ENCODE assay signal across 18 cellular contexts in genomic region chr19:53951436-53951835, GRCh38. TPM values are rescaled to one million over a fixed set of nuclear protein-coding genes. Genes with fewer than 3 reads are reported as not detected.
DNase-seq lines count a peak whose midpoint lies in the region; ATAC-seq and TF ChIP-seq lines count a peak whose summit lies in the region.
"Had no signal": no experiment of that assay in that cellular context is flagged by ENCODE, and none has a peak within 500 bp of the region (broad histone marks: within the 10 kb centered on the region; RNA-seq: fewer than 3 reads in every experiment).

No MANE protein-coding gene starts in this region.

- no peak overlapping the region for H2BK5ac ChIP-seq in neuronal stem cell (ENCODE audit: low read length)

- H2BK15ac ChIP-seq in neuronal stem cell (ENCODE audit: low read length): no peak overlapping the region

- no peak overlapping the region for H3K4me3 ChIP-seq in neuronal stem cell (ENCODE audit: low read length in 2 of 2)
- H3K4me3 ChIP-seq in testis: no peak overlapping the region
- H3K4me3 ChIP-seq: GM23248, HAP-1, K562 had no signal

- no peak overlapping the region for H2BK12ac ChIP-seq in neuronal stem cell (ENCODE audit: low read length)

- H4K91ac ChIP-seq in neuronal stem cell (ENCODE audit: low read depth, low read length, poor library complexity): no peak overlapping the region

- no peak overlapping the region for H4K8ac ChIP-seq in neuronal stem cell (ENCODE audit: low read depth, low read length)

- H3K18ac ChIP-seq in neuronal stem cell (ENCODE audit: low read length): no peak overlapping the region

- no peak overlapping the region for H3K4me3 Mint-ChIP-seq in WTC11
- H3K4me3 Mint-ChIP-seq: CD8-positive, alpha-beta T cell had no signal

- no peak for TF ChIP-seq POLR2A in testis (IDR thresholded peaks at IDR 0.05)

- H3K9me3 ChIP-seq in neuronal stem cell (replicated peaks in 1 of 2; ENCODE audit: control insufficient read depth in 2 of 2, insufficient read depth in 1 of 2, low read depth in 1 of 2, low read length in 2 of 2) (no peaks in the 10 kb centered on the region), testis (no peaks in the 10 kb centered on the region)
- H3K9me3 ChIP-seq: HAP-1 had no signal

- DNase-seq in DMS79 treated with DMSO at 0.1 percent for 48 hours (lab: John Stamatoyannopoulos, UW) (peak; percentile 22), DMS79 (lab: John Stamatoyannopoulos, UW) (no peak), HT-29 (ENCODE audit: low spot score) (peak; percentile 26), WTC11 (ENCODE audit: low spot score) (no peak), neuronal stem cell (ENCODE audit: low spot score) (no peak), NCI-H510A (lab: John Stamatoyannopoulos, UW) (no peak), testis (no peak)
- DNase-seq: ACHN; CD8-positive, alpha-beta T cell; COR-L47; DMS153; GF-D8; GM23248 had no signal

- H3K4me1 ChIP-seq in neuronal stem cell (ENCODE audit: control insufficient read depth in 2 of 2, insufficient read depth in 1 of 2, low read depth in 1 of 2, low read length in 2 of 2) (peaks cover 0 to 2% of the 10 kb centered on the region in 2 donors), testis (no peaks in the 10 kb centered on the region)
- H3K4me1 ChIP-seq: HAP-1 had no signal

- H3K9ac ChIP-seq in neuronal stem cell (ENCODE audit: low read depth, low read length, poor library complexity): peak overlapping the region; percentile 0
- H3K9ac ChIP-seq: GM23248 had no signal

- H3K27me3 Mint-ChIP-seq in WTC11 (ENCODE audit: low read depth): no peaks in the 10 kb centered on the region

- H3K4ac ChIP-seq in neuronal stem cell (ENCODE audit: low read length): no peak overlapping the region

- no peak overlapping the region for H3K4me2 ChIP-seq in neuronal stem cell (ENCODE audit: insufficient read depth, low read length, poor library complexity, severe bottlenecking)

- ATAC-seq in WTC11: no peak
- no peak for ATAC-seq in HG03108 (IDR thresholded peaks at IDR 0.05; ENCODE audit: unreplicated experiment)
- ATAC-seq: CD8-positive, alpha-beta T cell; K562 had no signal

- no peaks in the 10 kb centered on the region for H3K9me3 Mint-ChIP-seq in WTC11
- H3K9me3 Mint-ChIP-seq: CD8-positive, alpha-beta T cell had no signal

- H3K27ac ChIP-seq in neuronal stem cell (replicated peaks; ENCODE audit: low read length) (no peak overlapping the region), testis (no peak overlapping the region)
- H3K27ac ChIP-seq: 22Rv1, C4-2B, GM23248 had no signal

- no peaks in the 10 kb centered on the region for H3K79me1 ChIP-seq in neuronal stem cell (ENCODE audit: low read depth, low read length)

- POLR2A ChIA-PET in WTC11 (lab: Charles Lee): interaction anchor here (0.7 to 2.1 kb wide), 4 partner anchors 9 to 338 kb away, joined by 4 to 10 read pairs (median 6); partner anchors contain the start of gene MYADM

- WGBS in neuronal stem cell (ENCODE audit: extremely low coverage in 2 of 2, insufficient read length in 2 of 2, insufficient replicate concordance in 1 of 2), 2 donors: no CpG with 5 or more reads among the region's 11 CpGs
- WGBS in testis, 2 donors: 41 to 56% methylated on average over 11 of the region's 11 CpGs

- no peak overlapping the region for H2AK5ac ChIP-seq in neuronal stem cell (ENCODE audit: low read depth, low read length)

- no peak overlapping the region for H2AFZ ChIP-seq in neuronal stem cell (ENCODE audit: low read length)
- H2AFZ ChIP-seq: GM23248 had no signal

- H3K4me1 Mint-ChIP-seq in WTC11: peaks cover 33% of the 10 kb centered on the region

- no peak for TF ChIP-seq CTCF in WTC11 (IDR thresholded peaks at IDR 0.05)
- no peak for TF ChIP-seq CTCF in testis (IDR thresholded peaks at IDR 0.05)

- H3K36me3 ChIP-seq in neuronal stem cell (replicated peaks in 1 of 2; ENCODE audit: control insufficient read depth in 2 of 2, insufficient read depth in 2 of 2, low read length in 2 of 2) (no peaks in the 10 kb centered on the region), testis (ENCODE audit: low read depth, missing control alignments) (no peaks in the 10 kb centered on the region)
- H3K36me3 ChIP-seq: HAP-1 had no signal

- CTCF ChIA-PET in WTC11 (lab: Charles Lee): interaction anchor here (1.0 to 3.2 kb wide), 7 partner anchors 9 to 159 kb away, joined by 3 to 24 read pairs (median 7); no protein-coding TSS in a partner anchor

- H2BK120ac ChIP-seq in neuronal stem cell (ENCODE audit: low read depth, low read length): no peak overlapping the region

- no peak overlapping the region for H3K23ac ChIP-seq in neuronal stem cell (ENCODE audit: low read depth, low read length, poor library complexity)

- H3K27me3 ChIP-seq in neuronal stem cell (ENCODE audit: control insufficient read depth in 3 of 3, insufficient read depth in 3 of 3, low read depth in 1 of 3, low read length in 3 of 3) (no peaks in the 10 kb centered on the region), testis (no peaks in the 10 kb centered on the region)

- intact Hi-C loops in testis (cut with DNase I; ENCODE audit: low total_unique reads): no loop called here

- no peak overlapping the region; the same call in 1 of the 2 replicates for H3K27ac Mint-ChIP-seq in WTC11
- H3K27ac Mint-ChIP-seq: CD8-positive, alpha-beta T cell had no signal

- H3K36me3 Mint-ChIP-seq in WTC11: no peaks in the 10 kb centered on the region
- H3K36me3 Mint-ChIP-seq: CD8-positive, alpha-beta T cell had no signal

- H3K14ac ChIP-seq in neuronal stem cell (ENCODE audit: low read length): no peak overlapping the region

TF ChIP-seq in WTC11, 78 proteins besides CTCF, POLR2A, EP300 and RAD21:
- peak; percentile 73 for TF ChIP-seq PRDM15 (CRISPR knock-in tag; IDR thresholded peaks at IDR 0.05)
- no peak for TF ChIP-seq ZNF512 (CRISPR knock-in tag; IDR thresholded peaks at IDR 0.05; ENCODE audit: borderline replicate concordance)

RNA-seq across cellular contexts. Expression of gene CACNG8, which starts 11.3 kb away (rescaled TPM):
- total RNA-seq in HT-29 (2014; rRNA removed; shearing (Covaris generic)): 0.10 and 0.86 TPM in 2 replicates
- 12.5 to 15.7 TPM (median 15.1 TPM) in 3 replicates for total RNA-seq in WTC11 (2021)
- polyA plus RNA-seq in neuronal stem cell (2013, experiment 1 of 2): 0.60 TPM
- polyA plus RNA-seq in neuronal stem cell (2013, experiment 2 of 2): 0.65 TPM
- under 1 TPM; 0.62 to 0.94 TPM for total RNA-seq in testis
- 0.36 TPM for polyA plus RNA-seq in testis (ENCODE audit: insufficient read depth, low read depth, low replicate concordance)
- total RNA-seq: CD8-positive, alpha-beta T cell had no signal
- polyA plus RNA-seq: GM23248, K562 had no signal

RNA-seq across cellular contexts. Expression of gene CACNG6, which starts 40.0 kb away (rescaled TPM):
- total RNA-seq in HT-29 (2014; rRNA removed; shearing (Covaris generic)): 0.99 and 2.3 TPM in 2 replicates
- total RNA-seq in WTC11 (2021) (2.5 to 3.3 TPM (median 2.5 TPM) in 3 replicates), testis (1 to 10 TPM; 5.3 to 5.5 TPM)
- polyA plus RNA-seq in neuronal stem cell (2013, experiment 1 of 2): 4.0 TPM
- 3.9 TPM for polyA plus RNA-seq in neuronal stem cell (2013, experiment 2 of 2)
- 2.1 TPM for polyA plus RNA-seq in testis (ENCODE audit: insufficient read depth, low read depth, low replicate concordance)
- total RNA-seq: CD8-positive, alpha-beta T cell; GM23248; K562 had no signal
- polyA plus RNA-seq: GM23248, K562 had no signal

RNA-seq across cellular contexts. Expression of gene CACNG7, which starts 42.4 kb away (rescaled TPM):
- not detected in 2 replicates for total RNA-seq in HT-29 (2014; rRNA removed; shearing (Covaris generic))
- total RNA-seq in WTC11 (2021) (33.3 to 44.1 TPM (median 43.2 TPM) in 3 replicates), testis (under 1 TPM; 0.39 to 0.81 TPM)
- polyA plus RNA-seq in neuronal stem cell (2013, experiment 1 of 2): 121 TPM
- polyA plus RNA-seq in neuronal stem cell (2013, experiment 2 of 2): 117 TPM
- polyA plus RNA-seq in testis (ENCODE audit: insufficient read depth, low read depth, low replicate concordance): 0.53 TPM
- total RNA-seq: CD8-positive, alpha-beta T cell; GM23248; K562 had no signal
- polyA plus RNA-seq: GM23248, K562 had no signal

Comparison
In these comparisons a context has a peak if more than half of its experiments do, and no peak if none do; other contexts are left out.
1. DNase-seq: peak in DMS79 treated with DMSO at 0.1 percent for 48 hours (single experiment) and HT-29 (single experiment); none in DMS79 (single experiment), WTC11 (single experiment), neuronal stem cell (single experiment), NCI-H510A (single experiment) and testis (single experiment).
2. RNA of gene CACNG7, which starts 42.4 kb away (total RNA-seq): 33.3 to 44.1 TPM in WTC11; 0.39 to 0.81 TPM in testis and not detected in HT-29; every median in the first group is over 10 times any median in the second.